ENCODE assay signal across 6 cellular contexts in genomic region chr1:32199717-32200072, GRCh38. TPM values are rescaled to one million over a fixed set of nuclear protein-coding genes. Genes with fewer than 3 reads are reported as not detected.
DNase-seq lines count a peak whose midpoint lies in the region; ATAC-seq and TF ChIP-seq lines count a peak whose summit lies in the region.

No MANE protein-coding gene starts in this region.

- ATAC-seq in HG03097 (IDR thresholded peaks at IDR 0.05; ENCODE audit: low FRiP score, unreplicated experiment) = no peak
- ATAC-seq in HG03469 (IDR thresholded peaks at IDR 0.05; ENCODE audit: unreplicated experiment) = no peak

- peaks cover 13% of the 10 kb centered on the region for H3K4me1 Mint-ChIP-seq in progenitor cell of endocrine pancreas (ENCODE audit: low read depth)

- H3K4me3 Mint-ChIP-seq in progenitor cell of endocrine pancreas (ENCODE audit: low read depth) = peak overlapping the region; percentile 84

- H3K4me3 ChIP-seq in coronary artery = peak overlapping the region; percentile 79

- H3K36me3 Mint-ChIP-seq in progenitor cell of endocrine pancreas (ENCODE audit: insufficient read depth) = peaks cover 3% of the 10 kb centered on the region

- no peak for TF ChIP-seq CTCF in coronary artery (IDR thresholded peaks at IDR 0.05)
- no peak for TF ChIP-seq CTCF in progenitor cell of endocrine pancreas (IDR thresholded peaks at IDR 0.05; ENCODE audit: unreplicated experiment)

- no peaks in the 10 kb centered on the region for H3K27me3 Mint-ChIP-seq in progenitor cell of endocrine pancreas

- H3K9me3 Mint-ChIP-seq in progenitor cell of endocrine pancreas (ENCODE audit: low read depth) = no peaks in the 10 kb centered on the region

- DNase-seq in NCI-H2171 treated with DMSO at 0.1 percent for 48 hours (lab: John Stamatoyannopoulos, UW) (peak; percentile 56), NCI-H2171 (lab: John Stamatoyannopoulos, UW) (no peak), coronary artery (ENCODE audit: low spot score) (no peak), progenitor cell of endocrine pancreas (ENCODE audit: low spot score, unreplicated experiment) (no peak)

- peak overlapping the region; percentile 57 to 89 for H3K27ac ChIP-seq in coronary artery

- H3K27ac Mint-ChIP-seq in progenitor cell of endocrine pancreas = peak overlapping the region; percentile 31

RNA-seq across cellular contexts. Expression of gene CCDC28B, which starts 0.7 kb away (rescaled TPM):
- total RNA-seq in progenitor cell of endocrine pancreas = 15.5 and 16.5 TPM in 2 replicates

RNA-seq across cellular contexts. Expression of gene IQCC, which starts 5.8 kb away (rescaled TPM):
- total RNA-seq in progenitor cell of endocrine pancreas = 5.1 and 5.6 TPM in 2 replicates

RNA-seq across cellular contexts. Expression of gene DCDC2B, which starts 9.2 kb away (rescaled TPM):
- total RNA-seq in progenitor cell of endocrine pancreas = not detected in 2 replicates

RNA-seq across cellular contexts. Expression of gene TXLNA, which starts 20.2 kb away (rescaled TPM):
- 55.2 and 55.6 TPM in 2 replicates for total RNA-seq in progenitor cell of endocrine pancreas

RNA-seq across cellular contexts. Expression of gene TMEM234, which starts 22.5 kb away (rescaled TPM):
- 43.2 and 49.2 TPM in 2 replicates for total RNA-seq in progenitor cell of endocrine pancreas
